In the genomic region with DNA sequence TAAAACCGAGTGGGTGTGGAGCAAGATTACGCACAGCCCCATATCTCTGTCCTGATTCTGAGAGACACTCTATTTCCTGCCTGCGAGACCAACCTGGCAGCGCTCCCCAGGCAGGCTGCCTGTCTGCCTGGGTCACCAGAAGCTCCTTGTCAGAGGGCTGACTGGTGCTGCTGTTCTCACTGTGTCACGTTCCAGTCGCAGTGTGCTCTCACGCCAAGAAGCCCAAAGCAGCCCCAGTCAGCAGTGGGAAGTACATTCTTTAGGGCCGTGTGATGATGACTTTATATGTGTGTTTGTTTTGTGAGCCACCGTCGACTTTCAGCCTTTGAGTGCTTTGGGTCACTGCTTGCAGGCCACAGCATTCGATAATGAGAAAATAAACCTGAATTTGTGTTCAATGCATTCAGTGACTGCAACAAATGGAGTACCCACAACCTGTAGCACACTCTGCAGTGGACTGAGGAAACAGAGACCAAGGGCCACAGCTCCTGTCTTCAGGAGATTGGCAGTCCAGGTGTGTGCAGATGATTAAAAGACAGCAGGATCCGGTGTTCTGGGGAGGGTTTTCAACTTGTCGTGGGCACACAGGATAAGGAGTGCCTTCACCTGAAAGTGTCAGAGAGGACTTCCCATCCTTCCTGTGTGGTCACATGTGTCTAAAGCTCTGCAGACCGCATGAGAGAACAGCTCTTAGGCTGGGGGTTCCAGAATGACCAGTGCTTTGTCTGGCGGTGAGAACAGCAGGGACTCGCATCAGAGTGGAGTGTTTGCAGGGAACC, we compare ENCODE assay signal across 8 cellular contexts. TPM values are rescaled to one million over a fixed set of nuclear protein-coding genes. Genes with fewer than 3 reads are reported as not detected.
DNase-seq lines count a peak whose midpoint lies in the region; ATAC-seq and TF ChIP-seq lines count a peak whose summit lies in the region.

No MANE protein-coding gene starts in this region.

- no peaks in the 10 kb centered on the region for H3K9me3 Mint-ChIP-seq in activated CD8-positive, alpha-beta memory T cell treated with anti-CD3 and anti-CD28 coated beads, Interleukin-2, amount 10 ng/mL, durations not matched to agents 7 days and 5 days (ENCODE audit: low read depth)
- no peaks in the 10 kb centered on the region for H3K9me3 Mint-ChIP-seq in progenitor cell of endocrine pancreas (ENCODE audit: low read depth)
- no peaks in the 10 kb centered on the region for H3K9me3 Mint-ChIP-seq in Caco-2 (ENCODE audit: unreplicated experiment)

- peak; percentile 66 for DNase-seq in activated CD8-positive, alpha-beta memory T cell treated with anti-CD3 and anti-CD28 coated beads, Interleukin-2, amount 10 ng/mL, durations not matched to agents 7 days and 5 days
- no peak for DNase-seq in activated CD8-positive, alpha-beta memory T cell treated with anti-CD3 and anti-CD28 coated beads for 24 hours
- DNase-seq in activated CD4-positive, alpha-beta T cell treated with anti-CD3 and anti-CD28 coated beads, Interleukin-2, amount 50 U/mL, for 48 hours = peak; percentile 26 to 39
- DNase-seq in heart left ventricle (peak; percentile 52 to 82 (median 78)), thoracic aorta (ENCODE audit: low spot score) (no peak), progenitor cell of endocrine pancreas (ENCODE audit: low spot score, unreplicated experiment) (no peak), RWPE1 (ENCODE audit: low spot score) (no peak), Caco-2 (no peak)

- peaks cover 56% of the 10 kb centered on the region for H3K4me1 Mint-ChIP-seq in activated CD8-positive, alpha-beta memory T cell treated with anti-CD3 and anti-CD28 coated beads, Interleukin-2, amount 10 ng/mL, durations not matched to agents 7 days and 5 days
- peaks cover 17% of the 10 kb centered on the region for H3K4me1 Mint-ChIP-seq in progenitor cell of endocrine pancreas (ENCODE audit: low read depth)
- peaks cover 7% of the 10 kb centered on the region for H3K4me1 Mint-ChIP-seq in Caco-2 (ENCODE audit: low read depth, unreplicated experiment)

- no peaks in the 10 kb centered on the region for H3K36me3 ChIP-seq in heart left ventricle
- no peaks in the 10 kb centered on the region for H3K36me3 ChIP-seq in thoracic aorta
- H3K36me3 ChIP-seq in Caco-2 (ENCODE audit: control insufficient read depth, insufficient read depth, low read length) = no peaks in the 10 kb centered on the region

- H3K4me3 ChIP-seq in heart left ventricle = no peak overlapping the region
- no peak overlapping the region for H3K4me3 ChIP-seq in thoracic aorta
- H3K4me3 ChIP-seq in Caco-2 (ENCODE audit: low read depth, low read length) = no peak overlapping the region

- H3K27ac ChIP-seq in heart left ventricle = peak overlapping the region in 3 of 12 donors; percentile 28 to 56 (median 43)
- no peak overlapping the region for H3K27ac ChIP-seq in thoracic aorta
- no peak overlapping the region for H3K27ac ChIP-seq in RWPE1

- intact Hi-C loops in heart left ventricle (cut with DNase I) (loop anchor here in 2 of 10 donors (10.0 kb wide), 2 partner anchors 255 to 385 kb away; a partner anchor contains a TSS), Caco-2 (cut with micrococcal nuclease; ENCODE audit: unreplicated experiment) (no loop called here)

- peaks cover 4 to 67% (median 29%) of the 10 kb centered on the region in 12 donors for H3K4me1 ChIP-seq in heart left ventricle
- H3K4me1 ChIP-seq in thoracic aorta (ENCODE audit: control insufficient read depth in 1 of 2, low read depth in 2 of 2) = peaks cover 9 to 24% of the 10 kb centered on the region in 2 donors
- no peaks in the 10 kb centered on the region for H3K4me1 ChIP-seq in Caco-2

- H3K27me3 ChIP-seq in heart left ventricle (peaks cover 16 to 78% (median 41%) of the 10 kb centered on the region in 9 donors), thoracic aorta (replicated peaks; ENCODE audit: insufficient read depth) (peaks cover 10% of the 10 kb centered on the region), Caco-2 (replicated peaks; ENCODE audit: control insufficient read depth, insufficient read depth, low read length) (no peaks in the 10 kb centered on the region; the same call in 1 of the 2 replicates)

- 29 to 35% (median 32%) methylated on average over 15 to 16 of the region's 16 CpGs for WGBS in heart left ventricle, 4 donors

- no peak for TF ChIP-seq POLR2A in heart left ventricle (IDR thresholded peaks at IDR 0.05)

- H3K9me3 ChIP-seq in heart left ventricle (no peaks in the 10 kb centered on the region), thoracic aorta (no peaks in the 10 kb centered on the region), Caco-2 (no peaks in the 10 kb centered on the region)

- H3K36me3 Mint-ChIP-seq in activated CD8-positive, alpha-beta memory T cell treated with anti-CD3 and anti-CD28 coated beads, Interleukin-2, amount 10 ng/mL, durations not matched to agents 7 days and 5 days = peaks cover 8% of the 10 kb centered on the region
- H3K36me3 Mint-ChIP-seq in progenitor cell of endocrine pancreas (ENCODE audit: insufficient read depth) = no peaks in the 10 kb centered on the region
- H3K36me3 Mint-ChIP-seq in Caco-2 (ENCODE audit: insufficient read depth, unreplicated experiment) = no peaks in the 10 kb centered on the region

- peak overlapping the region; percentile 67 for H3K27ac Mint-ChIP-seq in activated CD8-positive, alpha-beta memory T cell treated with anti-CD3 and anti-CD28 coated beads, Interleukin-2, amount 10 ng/mL, durations not matched to agents 7 days and 5 days
- H3K27ac Mint-ChIP-seq in progenitor cell of endocrine pancreas = no peak overlapping the region
- no peak overlapping the region for H3K27ac Mint-ChIP-seq in Caco-2 (ENCODE audit: unreplicated experiment)

- BruUV-seq in Caco-2 (replicated peaks; lab: Mats Ljungman, UMichigan) = no TSS peak

- peak overlapping the region; percentile 32 for H3K4me3 Mint-ChIP-seq in activated CD8-positive, alpha-beta memory T cell treated with anti-CD3 and anti-CD28 coated beads, Interleukin-2, amount 10 ng/mL, durations not matched to agents 7 days and 5 days
- H3K4me3 Mint-ChIP-seq in progenitor cell of endocrine pancreas (ENCODE audit: low read depth) (no peak overlapping the region), Caco-2 (ENCODE audit: unreplicated experiment) (no peak overlapping the region)

- ATAC-seq in activated CD8-positive, alpha-beta memory T cell treated with anti-CD3 and anti-CD28 coated beads, Interleukin-2, amount 10 ng/mL, durations not matched to agents 7 days and 5 days = peak; percentile 52
- ATAC-seq in heart left ventricle = peak; percentile 86 to 91 (median 90)
- peak; percentile 39 for ATAC-seq in thoracic aorta (ENCODE audit: insufficient number of reproducible peaks, low FRiP score, low read depth)

- CTCF ChIA-PET in activated CD8-positive, alpha-beta memory T cell treated with anti-CD3 and anti-CD28 coated beads, Interleukin-2, amount 10 ng/mL, durations not matched to agents 7 days and 5 days (lab: Charles Lee) = interaction anchor here (0.8 to 2.0 kb wide), 7 partner anchors 10 to 254 kb away, joined by 3 to 6 read pairs (median 4); no protein-coding TSS in a partner anchor
- CTCF ChIA-PET in RWPE1 (lab: Yijun Ruan, JAX) (no interaction called here), Caco-2 (lab: Charles Lee) (no interaction called here)

- no peak for TF ChIP-seq CTCF in heart left ventricle (IDR thresholded peaks at IDR 0.05)
- TF ChIP-seq CTCF in thoracic aorta (IDR thresholded peaks at IDR 0.05) = no peak
- TF ChIP-seq CTCF in progenitor cell of endocrine pancreas (IDR thresholded peaks at IDR 0.05; ENCODE audit: unreplicated experiment) = no peak
- no peak for TF ChIP-seq CTCF in RWPE1 (conservative IDR thresholded peaks at IDR 0.05; ENCODE audit: low read depth)
- TF ChIP-seq CTCF in Caco-2 (IDR thresholded peaks at IDR 0.05; ENCODE audit: insufficient read depth in 1 of 2, low read depth in 1 of 2, low read length in 1 of 2, severe bottlenecking in 1 of 2, unreplicated experiment in 1 of 2) = no peak

- H3K27me3 Mint-ChIP-seq in activated CD8-positive, alpha-beta memory T cell treated with anti-CD3 and anti-CD28 coated beads, Interleukin-2, amount 10 ng/mL, durations not matched to agents 7 days and 5 days = peaks cover 31% of the 10 kb centered on the region
- H3K27me3 Mint-ChIP-seq in progenitor cell of endocrine pancreas (peaks cover 52% of the 10 kb centered on the region), Caco-2 (ENCODE audit: insufficient read depth, unreplicated experiment) (no peaks in the 10 kb centered on the region)

- POLR2A ChIA-PET in RWPE1 (lab: Yijun Ruan, JAX; ENCODE audit: low non-redundant PET) (no interaction called here), Caco-2 (lab: Charles Lee) (no interaction called here)

RNA-seq across cellular contexts. Expression of a gene that starts 4.8 kb away (rescaled TPM):
- total RNA-seq in activated CD8-positive, alpha-beta memory T cell treated with anti-CD3 and anti-CD28 coated beads, Interleukin-2, amount 10 ng/mL, durations not matched to agents 7 days and 5 days = 1 to 10 TPM; 8.0 to 9.7 TPM
- total RNA-seq in heart left ventricle (1 to 10 TPM in 8 of 9 donors, under 1 TPM in 1; 0.16 to 5.0 (median 1.5) TPM), thoracic aorta (10 to 100 TPM in 1 of 2 donors, 1 to 10 TPM in 1; 4.9 to 14.2 TPM), progenitor cell of endocrine pancreas (0.43 and 0.64 TPM in 2 replicates), Caco-2 (2022) (0.16 TPM in 2 replicates)
- polyA plus RNA-seq in heart left ventricle = under 1 TPM; 0.23 to 0.42 TPM

Comparison
In these comparisons a context has a peak if more than half of its experiments do, and no peak if none do; other contexts are left out.
1. DNase-seq: peak in activated CD8-positive, alpha-beta memory T cell treated with anti-CD3 and anti-CD28 coated beads, Interleukin-2, amount 10 ng/mL, durations not matched to agents 7 days and 5 days (single experiment), activated CD4-positive, alpha-beta T cell treated with anti-CD3 and anti-CD28 coated beads, Interleukin-2, amount 50 U/mL, for 48 hours (2 of 2) and heart left ventricle (5 of 5); none in activated CD8-positive, alpha-beta memory T cell treated with anti-CD3 and anti-CD28 coated beads for 24 hours (single experiment), thoracic aorta (single experiment), progenitor cell of endocrine pancreas (single experiment), RWPE1 (single experiment) and Caco-2 (0 of 2).
2. ATAC-seq: peak in every context shown above with its lines; median percentile 90 in heart left ventricle; 52 in activated CD8-positive, alpha-beta memory T cell treated with anti-CD3 and anti-CD28 coated beads, Interleukin-2, amount 10 ng/mL, durations not matched to agents 7 days and 5 days; 39 in thoracic aorta.